22 cellular contexts compared by ENCODE assay signal in genomic region chr7:4835398-4836205, GRCh38. TPM values are rescaled to one million over a fixed set of nuclear protein-coding genes. Genes with fewer than 3 reads are reported as not detected.
DNase-seq lines count a peak whose midpoint lies in the region; ATAC-seq, FAIRE-seq and TF ChIP-seq lines count a peak whose summit lies in the region.
"Had no signal": no experiment of that assay in that cellular context is flagged by ENCODE, and none has a peak within 500 bp of the region (broad histone marks: within the 10 kb centered on the region; RNA-seq: fewer than 3 reads in every experiment).

No MANE protein-coding gene starts in this region.

- peak overlapping the region; percentile 58 for H3K27ac ChIP-seq in BLaER1
- peak overlapping the region in 2 of 4 donors; percentile 32 to 54 for H3K27ac ChIP-seq in body of pancreas
- peak overlapping the region in 2 of 4 donors; percentile 39 to 55 for H3K27ac ChIP-seq in pancreas
- H3K27ac ChIP-seq: GM23248, KMS-11 had no signal

- H3K9ac ChIP-seq in BLaER1: 0 out of 2 replicates have a peak overlapping the region, but pooled peaks have one; percentile 9
- H3K9ac ChIP-seq: GM23248, KMS-11 had no signal

- peaks cover 31% of the 10 kb centered on the region for H4K20me1 ChIP-seq in BLaER1

- H3K4me2 ChIP-seq in BLaER1: peak overlapping the region; percentile 86
- H3K4me2 ChIP-seq: KMS-11 had no signal

- intact Hi-C loops in body of pancreas (cut with DNase I): no loop called here
- intact Hi-C loops in pancreas (cut with DNase I): no loop called here

- 53 to 69% methylated on average over 11 to 25 of the region's 28 CpGs for WGBS in body of pancreas, 2 donors
- 69 to 79% methylated on average over 28 of the region's 28 CpGs for WGBS in pancreas, 2 donors

- peak; percentile 44 for ATAC-seq in body of pancreas
- peak; percentile 56 to 77 (median 72) for ATAC-seq in pancreas
- no peak for ATAC-seq in GM21723 (IDR thresholded peaks at IDR 0.05; ENCODE audit: unreplicated experiment)
- no peak for ATAC-seq in HG03108 (IDR thresholded peaks at IDR 0.05; ENCODE audit: unreplicated experiment)

- TF ChIP-seq POLR2A in body of pancreas (IDR thresholded peaks at IDR 0.05): peak in 2 of 3 donors; percentile 25 to 27

- FAIRE-seq in pancreas (lab: Jason Lieb, UNC): no peak
- FAIRE-seq: GM12892, RCC 7860 had no signal

- H3K36me3 ChIP-seq in BLaER1 (peaks cover 36% of the 10 kb centered on the region), body of pancreas (replicated peaks in 1 of 2; ENCODE audit: insufficient read depth in 1 of 2, low read depth in 2 of 2) (no peaks in the 10 kb centered on the region), pancreas (no peaks in the 10 kb centered on the region)

- H3K27me3 ChIP-seq in BLaER1 (no peaks in the 10 kb centered on the region), body of pancreas (no peaks in the 10 kb centered on the region), pancreas (no peaks in the 10 kb centered on the region)

- H3K9me3 ChIP-seq in BLaER1: no peaks in the 10 kb centered on the region
- no peaks in the 10 kb centered on the region for H3K9me3 ChIP-seq in body of pancreas
- no peaks in the 10 kb centered on the region for H3K9me3 ChIP-seq in pancreas

- H3K4me3 ChIP-seq in BLaER1: no peak overlapping the region
- H3K4me3 ChIP-seq in body of pancreas: no peak overlapping the region
- peak overlapping the region in 1 of 4 donors; percentile 32 for H3K4me3 ChIP-seq in pancreas
- H3K4me3 ChIP-seq: GM23248 had no signal

- TF ChIP-seq CTCF in body of pancreas (IDR thresholded peaks at IDR 0.05): no peak
- TF ChIP-seq CTCF in pancreas (IDR thresholded peaks at IDR 0.05): no peak

- peak; percentile 22 for DNase-seq in D341Med (ENCODE audit: low spot score)
- DNase-seq in body of pancreas: peak in 3 of 4 donors; percentile 46 to 68 (median 48)
- peak in 5 of 6 donors; percentile 29 to 76 (median 67) for DNase-seq in pancreas
- DNase-seq in AG20443 (ENCODE audit: low spot score): no peak
- DNase-seq in pons (ENCODE audit: low spot score): no peak
- DNase-seq: DND-41, GDM1, GM23248, NCI-H1092 treated with DMSO at 0.1 percent for 48 hours, NCI-H1694, NCI-H2107, NCI-H2227 treated with DMSO at 0.1 percent for 48 hours, NCI-H524, SHP77 treated with DMSO at 0.1 percent for 48 hours had no signal

- H3K4me1 ChIP-seq in BLaER1 (peaks cover 56% of the 10 kb centered on the region), body of pancreas (no peaks in the 10 kb centered on the region), pancreas (no peaks in the 10 kb centered on the region)

RNA-seq across cellular contexts. Expression of gene PAPOLB, which starts 26.2 kb away (rescaled TPM):
- total RNA-seq in body of pancreas (under 1 TPM in 1 of 2 donors, not detected in 1; under 0.01 TPM), pancreas (under 1 TPM in 3 of 6 donors, not detected in 3; 0.03 to 0.09 (median 0.05) TPM)
- not detected for polyA plus RNA-seq in pancreas
- total RNA-seq: M059J had no signal
- polyA plus RNA-seq: AG04450, GM23248 had no signal

RNA-seq across cellular contexts. Expression of gene RADIL, which starts 47.9 kb away (rescaled TPM):
- total RNA-seq in body of pancreas (10 to 100 TPM in 1 of 2 donors, 1 to 10 TPM in 1; 2.1 to 29.0 TPM), pancreas (10 to 100 TPM in 1 of 6 donors, 1 to 10 TPM in 4, under 1 TPM in 1; 0.58 to 10.0 (median 3.3) TPM)
- 10 to 100 TPM in 1 of 2 donors, 1 to 10 TPM in 1; 2.8 to 11.2 TPM for polyA plus RNA-seq in pancreas
- total RNA-seq: M059J had no signal

Comparison
In these comparisons a context has a peak if more than half of its experiments do, and no peak if none do; other contexts are left out.
1. DNase-seq: peak in D341Med (single experiment), body of pancreas (3 of 4) and pancreas (5 of 6); none in AG20443 (single experiment) and pons (single experiment).
2. ATAC-seq: peak in body of pancreas (single experiment) and pancreas (4 of 4); none in GM21723 (single experiment) and HG03108 (single experiment).